Comparison of ENCODE assay signal across 21 cellular contexts in the genomic region with DNA sequence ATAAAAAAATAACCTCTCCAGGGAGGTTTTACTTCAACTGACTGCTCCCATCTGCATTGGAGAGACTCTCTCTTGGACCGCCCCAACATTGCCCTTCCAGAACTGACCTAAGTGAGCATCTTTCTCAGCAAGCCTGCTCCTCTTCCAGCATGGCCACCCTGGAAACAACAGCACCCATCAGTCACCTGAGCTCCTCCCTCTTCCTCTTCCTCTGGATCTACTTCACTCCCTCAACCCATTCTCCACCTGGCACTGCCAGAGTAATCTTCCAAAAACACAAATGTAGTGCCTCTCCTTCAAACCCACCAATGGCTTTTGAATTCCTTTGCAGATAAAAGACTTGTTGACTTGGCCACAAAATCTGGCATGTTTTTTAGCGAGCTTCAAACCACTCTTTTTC.
"Had no signal": no experiment of that assay in that cellular context is flagged by ENCODE, and none has a peak within 500 bp of the region (broad histone marks: within the 10 kb centered on the region; RNA-seq: fewer than 3 reads in every experiment).

No MANE protein-coding gene starts in this region.

- DNase-seq: colonic mucosa; cortex of kidney; effector CD4-positive, alpha-beta T cell; effector memory CD4-positive, alpha-beta T cell; esophagus squamous epithelium; foreskin fibroblast; foreskin melanocyte; gastrocnemius medialis; glutamatergic neuron; head of caudate nucleus; heart right ventricle; hippocampal formation; left cardiac atrium; left lung; left ventricle myocardium superior; lower lobe of right lung; mesenchymal stem cell; mucosa of descending colon; naive B cell had no signal

- H3K27me3 Mint-ChIP-seq: dendritic cell treated with granulocyte-macrophage colony-stimulating factor and Interleukin-4, amounts not matched to agents 40 ng/mL and 50 ng/mL, for 4 days had no signal

- H3K4me3 ChIP-seq: colonic mucosa, esophagus squamous epithelium, gastrocnemius medialis, heart right ventricle, left lung, lower lobe of right lung, mucosa of descending colon had no signal

- H3K4me1 ChIP-seq: colonic mucosa, gastrocnemius medialis, heart right ventricle, left lung, lower lobe of right lung had no signal

- H3K36me3 ChIP-seq: colonic mucosa, esophagus squamous epithelium, gastrocnemius medialis, heart right ventricle, left lung, lower lobe of right lung had no signal

- H3K4me1 Mint-ChIP-seq: naive B cell had no signal

- H3K4me3 Mint-ChIP-seq: dendritic cell treated with granulocyte-macrophage colony-stimulating factor and Interleukin-4, amounts not matched to agents 40 ng/mL and 50 ng/mL, for 4 days; mesothelial cell of epicardium; naive B cell had no signal

- H3K27ac ChIP-seq: colonic mucosa, esophagus squamous epithelium, gastrocnemius medialis, heart right ventricle, left lung, lower lobe of right lung had no signal

- H3K27me3 ChIP-seq: colonic mucosa, gastrocnemius medialis, left lung had no signal

- H3K9me3 ChIP-seq: colonic mucosa, esophagus squamous epithelium, gastrocnemius medialis, lower lobe of right lung, mucosa of descending colon had no signal

- H3K27ac Mint-ChIP-seq: dendritic cell treated with granulocyte-macrophage colony-stimulating factor and Interleukin-4, amounts not matched to agents 40 ng/mL and 50 ng/mL, for 4 days; mesothelial cell of epicardium; naive B cell had no signal
